In genomic region chr4:164501074-164501473, GRCh38 we compare ENCODE assay signal across 26 cellular contexts.
A peak's percentile ranks its signal among the peaks of the same experiment; 100 is the strongest.
DNase-seq lines count a peak whose midpoint lies in the region; ATAC-seq and TF ChIP-seq lines count a peak whose summit lies in the region.
"Had no signal": no experiment of that assay in that cellular context is flagged by ENCODE, and none has a peak within 500 bp of the region (broad histone marks: within the 10 kb centered on the region; RNA-seq: fewer than 3 reads in every experiment).

No MANE protein-coding gene starts in this region.

- no peak for ATAC-seq in HG02970 (IDR thresholded peaks at IDR 0.05; ENCODE audit: low FRiP score, unreplicated experiment)
- ATAC-seq: activated naive CD4-positive, alpha-beta T cell treated with anti-CD3 and anti-CD28 coated beads, Interleukin-2, amount 50 U/mL, for 72 hours; activated T-cell treated with anti-CD3 and anti-CD28 coated beads, Interleukin-2, amount 50 U/mL, for 4 hours; body of pancreas; CD8-positive, alpha-beta T cell; GM12878; natural killer cell treated with Interleukin-12 subunit alpha and Interleukin-12 subunit beta and Interleukin-15 and Interleukin-18, amount 100 ng/mL, for 72 hours; WTC11 had no signal

- peaks cover 1% of the 10 kb centered on the region for H3K4me1 ChIP-seq in smooth muscle cell (ENCODE audit: low read depth)
- H3K4me1 ChIP-seq: body of pancreas had no signal

- H3K36me3 ChIP-seq in brain microvascular endothelial cell (replicated peaks) (no peaks in the 10 kb centered on the region), kidney epithelial cell (ENCODE audit: control insufficient read depth, insufficient read depth, low read length) (no peaks in the 10 kb centered on the region), smooth muscle cell (ENCODE audit: low read depth) (no peaks in the 10 kb centered on the region)
- H3K36me3 ChIP-seq: thyroid gland had no signal

- H3K9me3 ChIP-seq in smooth muscle cell (replicated peaks; ENCODE audit: low read depth) = no peaks in the 10 kb centered on the region
- H3K9me3 ChIP-seq: body of pancreas, thyroid gland had no signal

- peak overlapping the region; percentile 63 for H2AFZ ChIP-seq in smooth muscle cell (ENCODE audit: low read depth)

- in situ Hi-C loops in brain microvascular endothelial cell (cut with HindIII; ENCODE audit: low pct_ligation_motif_present, low sequenced_read_pairs) = no loop called here

- H3K4me3 ChIP-seq in brain microvascular endothelial cell (ENCODE audit: low read depth, low read length) (no peak overlapping the region), kidney epithelial cell (ENCODE audit: low read depth, low read length) (no peak overlapping the region), smooth muscle cell (no peak overlapping the region)
- H3K4me3 ChIP-seq: body of pancreas, GM12878, SK-N-MC, thyroid gland had no signal

- H3K27ac ChIP-seq in brain microvascular endothelial cell = peak overlapping the region; percentile 47
- no peak overlapping the region for H3K27ac ChIP-seq in smooth muscle cell (ENCODE audit: low read depth)
- H3K27ac ChIP-seq: body of pancreas, SK-N-MC, thyroid gland had no signal

- H3K27me3 ChIP-seq in brain microvascular endothelial cell (replicated peaks) (no peaks in the 10 kb centered on the region), kidney epithelial cell (ENCODE audit: control insufficient read depth, insufficient read depth, low read length) (no peaks in the 10 kb centered on the region), smooth muscle cell (ENCODE audit: low read depth) (no peaks in the 10 kb centered on the region)
- H3K27me3 ChIP-seq: body of pancreas, thyroid gland had no signal

- H3F3A ChIP-seq in smooth muscle cell (ENCODE audit: low read depth) = no peaks in the 10 kb centered on the region

- DNase-seq in HT1080 (ENCODE audit: low read depth) = peak; percentile 17
- DNase-seq in brain microvascular endothelial cell = peak; percentile 11
- peak; percentile 18 for DNase-seq in kidney epithelial cell (ENCODE audit: low read depth)
- DNase-seq in smooth muscle cell (lab: John Stamatoyannopoulos, UW; ENCODE audit: unreplicated experiment) = no peak
- DNase-seq in ureter (ENCODE audit: low spot score) = no peak
- DNase-seq in NCI-H510A (lab: John Stamatoyannopoulos, UW) = no peak
- DNase-seq: activated CD4-positive, alpha-beta memory T cell treated with anti-CD3 and anti-CD28 coated beads for 36 hours; activated T-cell treated with anti-CD3 and anti-CD28 coated beads, Interleukin-2, amount 50 U/mL, for 4 hours; body of pancreas; CD8-positive, alpha-beta T cell; cortex of kidney; DMS53; foreskin fibroblast; GF-D8; hippocampal formation; KBM-7; NCI-H2029; NCI-H345; stimulated activated naive CD4-positive, alpha-beta T cell; thyroid gland had no signal

- H3K9ac ChIP-seq in smooth muscle cell (ENCODE audit: low read depth) = no peak overlapping the region

- no peaks in the 10 kb centered on the region for H3K79me2 ChIP-seq in smooth muscle cell (ENCODE audit: low read depth)

- peak overlapping the region; percentile 12 for H3K4me2 ChIP-seq in smooth muscle cell

- H4K20me1 ChIP-seq in smooth muscle cell (ENCODE audit: low read depth) = no peaks in the 10 kb centered on the region

- no peak for TF ChIP-seq CTCF in brain microvascular endothelial cell (IDR thresholded peaks at IDR 0.05; ENCODE audit: low read depth, low read length, missing control alignments)
- no peak for TF ChIP-seq CTCF in kidney epithelial cell (IDR thresholded peaks at IDR 0.05; ENCODE audit: insufficient read depth, low read length, poor library complexity, severe bottlenecking)
- TF ChIP-seq CTCF in smooth muscle cell (IDR thresholded peaks at IDR 0.05; ENCODE audit: borderline replicate concordance, insufficient read depth, poor library complexity, severe bottlenecking) = no peak

Comparison
In these comparisons a context has a peak if more than half of its experiments do, and no peak if none do; other contexts are left out.
1. DNase-seq: peak in HT1080 (single experiment), brain microvascular endothelial cell (single experiment) and kidney epithelial cell (single experiment); none in smooth muscle cell (single experiment), ureter (single experiment) and NCI-H510A (single experiment).